Comparison of ENCODE assay signal across 8 cellular contexts in the genomic region with DNA sequence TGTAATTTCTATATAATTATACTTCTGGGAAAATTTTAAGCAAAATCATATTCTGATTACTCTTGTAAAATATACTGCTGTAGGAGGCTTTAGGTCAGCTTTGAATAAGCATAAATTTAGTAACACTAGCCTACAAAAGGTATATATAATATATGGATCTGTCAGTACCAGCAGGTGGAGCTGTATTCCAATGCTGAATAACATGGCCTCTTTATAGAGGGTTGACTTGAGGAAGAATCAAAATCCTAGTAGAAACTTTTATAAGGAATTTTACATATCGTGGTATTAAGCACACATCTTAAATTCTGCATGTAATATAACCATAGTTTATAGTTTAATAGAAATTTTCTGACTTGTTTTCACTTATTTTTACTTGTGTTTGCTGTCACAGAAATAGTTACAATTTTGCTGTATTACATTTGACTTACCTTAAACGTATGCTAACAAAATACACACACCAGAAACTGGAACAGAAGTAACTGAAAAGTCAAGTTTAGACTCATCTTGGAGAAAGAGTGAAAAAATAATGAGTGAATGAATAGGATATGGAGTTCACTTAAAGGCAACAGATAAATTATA.
DNase-seq lines count a peak whose midpoint lies in the region; ATAC-seq and TF ChIP-seq lines count a peak whose summit lies in the region.

No MANE protein-coding gene starts in this region.

- ATAC-seq in GM21447 (IDR thresholded peaks at IDR 0.05; ENCODE audit: unreplicated experiment), result peak; percentile 67
- no peak for ATAC-seq in HG03439 (IDR thresholded peaks at IDR 0.05; ENCODE audit: unreplicated experiment)

- TF ChIP-seq CTCF in VCaP (conservative IDR thresholded peaks at IDR 0.05), result peak; percentile 75

- DNase-seq in DMS 273 treated with DMSO at 0.1 percent for 48 hours (lab: John Stamatoyannopoulos, UW) (peak; percentile 4), NCI-H1694 treated with DMSO at 0.1 percent for 48 hours (lab: John Stamatoyannopoulos, UW) (peak; percentile 73), iris pigment epithelial cell (ENCODE audit: low read depth) (peak; percentile 68), HK-2 (ENCODE audit: unreplicated experiment) (no peak)
- no peak for DNase-seq in stimulated activated CD4-positive, alpha-beta T cell treated with anti-CD3 and anti-CD28 coated beads, Interleukin-2, amount 100 ng/mL, for 48 hours

- no peak overlapping the region for H3K27ac ChIP-seq in VCaP

Comparison
In these comparisons a context has a peak if more than half of its experiments do, and no peak if none do; other contexts are left out.
1. DNase-seq: peak in DMS 273 treated with DMSO at 0.1 percent for 48 hours (single experiment), NCI-H1694 treated with DMSO at 0.1 percent for 48 hours (single experiment) and iris pigment epithelial cell (single experiment); none in stimulated activated CD4-positive, alpha-beta T cell treated with anti-CD3 and anti-CD28 coated beads, Interleukin-2, amount 100 ng/mL, for 48 hours (0 of 2) and HK-2 (single experiment).